ENCODE assay signal across 8 cellular contexts in genomic region chr4:145481942-145482208, GRCh38. TPM values are rescaled to one million over a fixed set of nuclear protein-coding genes. Genes with fewer than 3 reads are reported as not detected.
A peak's percentile ranks its signal among the peaks of the same experiment; 100 is the strongest.
DNase-seq lines count a peak whose midpoint lies in the region; ATAC-seq and TF ChIP-seq lines count a peak whose summit lies in the region.

No MANE protein-coding gene starts in this region.

- H3K4me1 ChIP-seq in ES-I3 (ENCODE audit: insufficient read depth, low read length) (peaks cover 8% of the 10 kb centered on the region), HUES64 (ENCODE audit: insufficient read depth, low read length) (peaks cover 20% of the 10 kb centered on the region), neuronal stem cell (ENCODE audit: control insufficient read depth in 2 of 2, insufficient read depth in 1 of 2, low read depth in 1 of 2, low read length in 2 of 2) (peaks cover 2 to 7% of the 10 kb centered on the region in 2 donors)

- intact Hi-C loops in CD14-positive monocyte (cut with micrococcal nuclease) = loop anchor here in 1 of 2 donors (5.0 kb wide), 1 partner anchor 140 kb away; no protein-coding TSS in a partner anchor

- peak overlapping the region; percentile 93 for H3K4ac ChIP-seq in neuronal stem cell (ENCODE audit: low read length)

- peak overlapping the region; percentile 85 for H3K23ac ChIP-seq in neuronal stem cell (ENCODE audit: low read depth, low read length, poor library complexity)

- peak overlapping the region; percentile 65 for H4K8ac ChIP-seq in neuronal stem cell (ENCODE audit: low read depth, low read length)

- H3K27ac ChIP-seq in HUES64 (ENCODE audit: low read depth, low read length) (peak overlapping the region; percentile 78), neuronal stem cell (replicated peaks; ENCODE audit: low read length) (peak overlapping the region; percentile 74)

- peaks cover 8% of the 10 kb centered on the region for H3K36me3 Mint-ChIP-seq in endothelial cell (ENCODE audit: low read depth, unreplicated experiment)
- no peaks in the 10 kb centered on the region for H3K36me3 Mint-ChIP-seq in CD14-positive monocyte

- peak overlapping the region; percentile 98 for H2BK5ac ChIP-seq in neuronal stem cell (ENCODE audit: low read length)

- H3K9me3 Mint-ChIP-seq in endothelial cell (ENCODE audit: unreplicated experiment) (no peaks in the 10 kb centered on the region), CD14-positive monocyte (peaks cover 0 to 2% (median 0%) of the 10 kb centered on the region in 7 donors)

- ATAC-seq in GM18909 (IDR thresholded peaks at IDR 0.05; ENCODE audit: poor library complexity, unreplicated experiment) = no peak

- H3K18ac ChIP-seq in neuronal stem cell (ENCODE audit: low read length) = peak overlapping the region; percentile 99

- H3K4me3 Mint-ChIP-seq in endothelial cell (ENCODE audit: unreplicated experiment) = peak overlapping the region; percentile 94
- peak overlapping the region in 1 of 2 donors; percentile 96 for H3K4me3 Mint-ChIP-seq in CD14-positive monocyte

- H2AK5ac ChIP-seq in neuronal stem cell (ENCODE audit: low read depth, low read length) = no peak overlapping the region

- TF ChIP-seq CTCF in endothelial cell (IDR thresholded peaks at IDR 0.05; ENCODE audit: unreplicated experiment) (no peak), CD14-positive monocyte (IDR thresholded peaks at IDR 0.05) (no peak)

- H3K27me3 Mint-ChIP-seq in endothelial cell (ENCODE audit: unreplicated experiment) (peaks cover 6% of the 10 kb centered on the region), CD14-positive monocyte (ENCODE audit: low read depth in 3 of 3) (peaks cover 0 to 2% (median 0%) of the 10 kb centered on the region in 3 donors)

- peak overlapping the region; percentile 56 for H3K4me2 ChIP-seq in neuronal stem cell (ENCODE audit: insufficient read depth, low read length, poor library complexity, severe bottlenecking)

- H3K9me3 ChIP-seq in ES-I3 (ENCODE audit: control insufficient read depth, insufficient read depth, low read length) (no peaks in the 10 kb centered on the region), HUES64 (ENCODE audit: insufficient read depth, low read depth, low read length) (no peaks in the 10 kb centered on the region), neuronal stem cell (replicated peaks in 1 of 2; ENCODE audit: control insufficient read depth in 2 of 2, insufficient read depth in 1 of 2, low read depth in 1 of 2, low read length in 2 of 2) (no peaks in the 10 kb centered on the region)

- no peak overlapping the region for H4K91ac ChIP-seq in neuronal stem cell (ENCODE audit: low read depth, low read length, poor library complexity)

- H3K27me3 ChIP-seq in HUES64 (ENCODE audit: insufficient read depth, low read length) (peaks cover 10% of the 10 kb centered on the region), neuronal stem cell (ENCODE audit: control insufficient read depth in 3 of 3, insufficient read depth in 3 of 3, low read depth in 1 of 3, low read length in 3 of 3) (no peaks in the 10 kb centered on the region)

- DNase-seq in endothelial cell (ENCODE audit: low spot score) (no peak), neuronal stem cell (ENCODE audit: low spot score) (no peak), NAMALWA (ENCODE audit: low spot score) (no peak), CD14-positive monocyte (ENCODE audit: low spot score) (no peak), kidney tubule cell (ENCODE audit: low spot score) (no peak)

- peak overlapping the region; percentile 81 for H2BK15ac ChIP-seq in neuronal stem cell (ENCODE audit: low read length)

- peak overlapping the region; percentile 87 for H3K9ac ChIP-seq in ES-I3 (ENCODE audit: low read depth, low read length)
- peak overlapping the region; percentile 94 for H3K9ac ChIP-seq in HUES64 (ENCODE audit: low read depth, low read length)
- peak overlapping the region; percentile 97 for H3K9ac ChIP-seq in neuronal stem cell (ENCODE audit: low read depth, low read length, poor library complexity)

- H2BK12ac ChIP-seq in neuronal stem cell (ENCODE audit: low read length) = no peak overlapping the region

- H3K4me1 Mint-ChIP-seq in endothelial cell (ENCODE audit: unreplicated experiment) (peaks cover 27% of the 10 kb centered on the region), CD14-positive monocyte (peaks cover 19% of the 10 kb centered on the region)

- WGBS in HUES64 = under 1% methylated on average over 41 of the region's 42 CpGs
- WGBS in neuronal stem cell (ENCODE audit: extremely low coverage in 2 of 2, insufficient read length in 2 of 2, insufficient replicate concordance in 1 of 2), 2 donors = no CpG with 5 or more reads among the region's 42 CpGs

- no peak overlapping the region for H2BK120ac ChIP-seq in neuronal stem cell (ENCODE audit: low read depth, low read length)

- H3K27ac Mint-ChIP-seq in endothelial cell (ENCODE audit: unreplicated experiment) (no peak overlapping the region), CD14-positive monocyte (peak overlapping the region in 2 of 7 donors; percentile 59 to 85)

- H3K36me3 ChIP-seq in ES-I3 (ENCODE audit: insufficient read depth, low read length) = no peaks in the 10 kb centered on the region
- no peaks in the 10 kb centered on the region for H3K36me3 ChIP-seq in HUES64 (ENCODE audit: insufficient read depth, low read length)
- peaks cover 0 to 8% of the 10 kb centered on the region in 2 donors for H3K36me3 ChIP-seq in neuronal stem cell (replicated peaks in 1 of 2; ENCODE audit: control insufficient read depth in 2 of 2, insufficient read depth in 2 of 2, low read length in 2 of 2)

- peak overlapping the region; percentile 82 for H3K14ac ChIP-seq in neuronal stem cell (ENCODE audit: low read length)

- peaks cover 4% of the 10 kb centered on the region for H3K79me1 ChIP-seq in neuronal stem cell (ENCODE audit: low read depth, low read length)

- H2AFZ ChIP-seq in neuronal stem cell (ENCODE audit: low read length) = peak overlapping the region; percentile 94

- peak overlapping the region; percentile 82 for H3K4me3 ChIP-seq in HUES64 (ENCODE audit: low read length)
- H3K4me3 ChIP-seq in neuronal stem cell (ENCODE audit: low read length in 2 of 2) = peak overlapping the region; percentile 56 to 94

RNA-seq across cellular contexts. Expression of gene SMAD1, which starts 0.2 kb away (rescaled TPM):
- polyA plus RNA-seq in HUES64 (2013, experiment 1 of 2) = 19.0 TPM
- polyA plus RNA-seq in HUES64 (2013, experiment 2 of 2) = 17.8 TPM
- total RNA-seq in endothelial cell (ENCODE audit: unreplicated experiment) = 82.8 TPM
- 28.2 TPM for polyA plus RNA-seq in neuronal stem cell (2013, experiment 1 of 2)
- 29.5 TPM for polyA plus RNA-seq in neuronal stem cell (2013, experiment 2 of 2)
- 10 to 100 TPM in 1 of 2 donors, 1 to 10 TPM in 1; 8.2 to 14.4 TPM for polyA plus RNA-seq in CD14-positive monocyte
